ENCODE assay signal across 12 cellular contexts in the genomic region with DNA sequence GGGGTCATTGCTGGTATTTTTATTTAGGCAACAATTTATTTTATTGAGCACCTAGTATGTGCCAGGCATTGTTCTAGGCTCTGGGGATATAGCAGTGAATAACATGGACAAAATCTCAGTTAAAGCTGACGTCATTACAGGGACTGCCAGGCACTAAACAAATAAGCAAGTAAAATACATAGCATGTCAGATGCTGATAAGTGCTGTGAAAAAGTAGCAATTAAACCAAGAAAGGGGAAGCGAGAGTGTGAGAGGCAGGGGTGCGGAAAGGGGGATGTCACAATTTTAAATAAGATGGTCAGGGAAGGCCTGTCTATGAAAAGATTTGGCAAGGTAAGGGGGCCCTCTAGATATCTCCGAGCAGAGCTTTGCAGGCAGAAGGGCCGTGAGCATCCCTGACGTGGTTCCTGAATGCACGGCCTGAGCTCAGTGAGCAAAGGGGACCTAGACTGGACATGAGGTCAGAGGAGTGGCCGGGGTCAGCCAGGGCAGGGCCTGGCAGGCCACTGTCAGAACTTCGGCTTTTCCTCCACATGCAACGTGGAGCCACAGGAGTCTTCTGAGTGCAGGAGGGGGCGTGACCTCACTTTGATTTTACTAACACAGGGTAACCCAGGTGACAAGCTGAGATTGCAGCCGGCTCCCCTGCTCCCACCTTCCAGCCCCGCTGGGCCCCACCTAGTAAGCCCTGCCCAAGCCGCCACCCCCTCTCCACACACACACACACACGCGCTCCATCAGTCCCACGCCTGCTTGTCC. TPM values are rescaled to one million over a fixed set of nuclear protein-coding genes. Genes with fewer than 3 reads are reported as not detected.
DNase-seq lines count a peak whose midpoint lies in the region; ATAC-seq and TF ChIP-seq lines count a peak whose summit lies in the region.
"Had no signal": no experiment of that assay in that cellular context is flagged by ENCODE, and none has a peak within 500 bp of the region (broad histone marks: within the 10 kb centered on the region; RNA-seq: fewer than 3 reads in every experiment).

No MANE protein-coding gene starts in this region.

- H4K20me1 ChIP-seq in GM23248 (ENCODE audit: insufficient read depth) = no peaks in the 10 kb centered on the region

- no peak overlapping the region for H3K4me3 ChIP-seq in GM06990 (replicated peaks; ENCODE audit: low read depth, low read length)
- H3K4me3 ChIP-seq in GM23248 = no peak overlapping the region
- H3K4me3 ChIP-seq: lung, sigmoid colon had no signal

- no peaks in the 10 kb centered on the region for H3K9me2 ChIP-seq in GM23248 (ENCODE audit: insufficient read depth)

- H3K79me2 ChIP-seq in GM23248 (ENCODE audit: insufficient read depth) = no peaks in the 10 kb centered on the region

- TF ChIP-seq CTCF in GM06990 (IDR thresholded peaks at IDR 0.05; ENCODE audit: insufficient read depth, low read length, poor library complexity, severe bottlenecking) = no peak
- TF ChIP-seq CTCF in activated B cell treated with CpG ODN at 0.5 μM for 24 hours (IDR thresholded peaks at IDR 0.05) = no peak

- CTCF ChIA-PET in activated B cell treated with CpG ODN at 0.5 μM for 24 hours (lab: Charles Lee) = interaction anchor here (0.9 to 4.5 kb wide), 7 partner anchors 12 to 94 kb away, joined by 3 to 36 read pairs (median 8); no protein-coding TSS in a partner anchor
- CTCF ChIA-PET in activated naive CD4-positive, alpha-beta T cell treated with anti-CD3 and anti-CD28 coated beads for 36 hours (lab: Charles Lee) = interaction anchor here (0.7 to 1.0 kb wide), 2 partner anchors 10 to 94 kb away, joined by 3 read pairs; no protein-coding TSS in a partner anchor

- peaks cover 11% of the 10 kb centered on the region for H3K27me3 Mint-ChIP-seq in activated B cell treated with CpG ODN at 0.5 μM for 24 hours
- H3K27me3 Mint-ChIP-seq in activated naive CD4-positive, alpha-beta T cell treated with anti-CD3 and anti-CD28 coated beads for 36 hours (ENCODE audit: low read depth) = peaks cover 27% of the 10 kb centered on the region

- peak; percentile 74 for DNase-seq in GM06990 (ENCODE audit: extremely low read depth, insufficient read length)
- DNase-seq in activated B cell treated with CpG ODN at 0.5 μM for 24 hours = peak; percentile 58
- no peak for DNase-seq in activated naive CD4-positive, alpha-beta T cell treated with Interleukin-2 at 50 U/mL for 16 hours
- DNase-seq in activated naive CD4-positive, alpha-beta T cell treated with anti-CD3 and anti-CD28 coated beads for 36 hours = no peak
- DNase-seq in LoVo (ENCODE audit: low spot score) = no peak
- no peak for DNase-seq in GM23248
- DNase-seq: NCI-H446, sigmoid colon, T-helper 2 cell had no signal

- no peaks in the 10 kb centered on the region for H3K27me3 ChIP-seq in GM06990 (replicated peaks; ENCODE audit: control insufficient read depth, insufficient read depth, low read length)
- no peaks in the 10 kb centered on the region for H3K27me3 ChIP-seq in GM23248 (replicated peaks; ENCODE audit: insufficient read depth)

- H3K4me3 Mint-ChIP-seq in activated B cell treated with CpG ODN at 0.5 μM for 24 hours = peak overlapping the region; percentile 59
- H3K4me3 Mint-ChIP-seq in activated naive CD4-positive, alpha-beta T cell treated with anti-CD3 and anti-CD28 coated beads for 36 hours = no peak overlapping the region

- ATAC-seq in GM21423 (IDR thresholded peaks at IDR 0.05; ENCODE audit: unreplicated experiment) (peak; percentile 61), HG03442 (IDR thresholded peaks at IDR 0.05; ENCODE audit: unreplicated experiment) (peak; percentile 37), activated B cell treated with CpG ODN at 0.5 μM for 24 hours (ENCODE audit: low read depth) (peak; percentile 76)

- no peak overlapping the region for H2AFZ ChIP-seq in GM23248

- H3K27ac Mint-ChIP-seq in activated B cell treated with CpG ODN at 0.5 μM for 24 hours = peak overlapping the region; percentile 79
- H3K27ac Mint-ChIP-seq in activated naive CD4-positive, alpha-beta T cell treated with anti-CD3 and anti-CD28 coated beads for 36 hours = no peak overlapping the region

- H3K4me2 ChIP-seq in GM23248 (ENCODE audit: unreplicated experiment) = no peak overlapping the region

- no peaks in the 10 kb centered on the region for H3K36me3 ChIP-seq in GM06990 (ENCODE audit: control insufficient read depth, insufficient read depth, low read length)
- H3K36me3 ChIP-seq in GM23248 (ENCODE audit: low read depth) = no peaks in the 10 kb centered on the region
- H3K36me3 ChIP-seq: sigmoid colon had no signal

- H3K27ac ChIP-seq in GM23248 = no peak overlapping the region
- H3K27ac ChIP-seq: sigmoid colon had no signal

- in situ Hi-C loops in GM23248 (cut with MboI) = no loop called here

- WGBS in GM23248 (ENCODE audit: low coverage in 1 of 2, low lambda C conversion rate in 2 of 2, missing lambda C conversion rate in 2 of 2), 2 experiments = 62 to 70% methylated on average over 12 to 17 of the region's 17 CpGs

- H3K9me3 Mint-ChIP-seq in activated B cell treated with CpG ODN at 0.5 μM for 24 hours = no peaks in the 10 kb centered on the region
- H3K9me3 Mint-ChIP-seq in activated naive CD4-positive, alpha-beta T cell treated with anti-CD3 and anti-CD28 coated beads for 36 hours = no peaks in the 10 kb centered on the region

- intact Hi-C loops in activated B cell treated with CpG ODN at 0.5 μM for 24 hours (cut with micrococcal nuclease) = loop anchor here (1.0 to 10.0 kb wide), 8 partner anchors 21 to 434 kb away; no protein-coding TSS in a partner anchor
- intact Hi-C loops in activated naive CD4-positive, alpha-beta T cell treated with anti-CD3 and anti-CD28 coated beads for 36 hours (cut with micrococcal nuclease) = no loop called here

- no peaks in the 10 kb centered on the region for H3K36me3 Mint-ChIP-seq in activated B cell treated with CpG ODN at 0.5 μM for 24 hours (ENCODE audit: low read depth)
- no peaks in the 10 kb centered on the region for H3K36me3 Mint-ChIP-seq in activated naive CD4-positive, alpha-beta T cell treated with anti-CD3 and anti-CD28 coated beads for 36 hours (ENCODE audit: low read depth)

- H3F3A ChIP-seq in GM23248 (ENCODE audit: insufficient read depth) = no peaks in the 10 kb centered on the region

- H3K9ac ChIP-seq in GM23248 = no peak overlapping the region

- peaks cover 9% of the 10 kb centered on the region for H3K4me1 ChIP-seq in GM23248 (ENCODE audit: insufficient read depth)
- H3K4me1 ChIP-seq: sigmoid colon had no signal

- POLR2A ChIA-PET in activated B cell treated with CpG ODN at 0.5 μM for 24 hours (lab: Charles Lee) = interaction anchor here (0.6 to 2.9 kb wide), 15 partner anchors 9 to 1224 kb away, joined by 3 to 28 read pairs (median 3); a partner anchor contains a TSS

- peaks cover 62% of the 10 kb centered on the region for H3K4me1 Mint-ChIP-seq in activated B cell treated with CpG ODN at 0.5 μM for 24 hours
- no peaks in the 10 kb centered on the region for H3K4me1 Mint-ChIP-seq in activated naive CD4-positive, alpha-beta T cell treated with anti-CD3 and anti-CD28 coated beads for 36 hours (ENCODE audit: low read depth)

- no peaks in the 10 kb centered on the region for H3K9me3 ChIP-seq in GM23248 (ENCODE audit: low read depth)
- H3K9me3 ChIP-seq: sigmoid colon had no signal

RNA-seq across cellular contexts. Expression of a gene that starts 24.2 kb away (rescaled TPM):
- 10.1 and 10.2 TPM in 2 replicates for total RNA-seq in activated B cell treated with CpG ODN at 0.5 μM for 24 hours
- under 1 TPM; 0.10 to 0.12 TPM for total RNA-seq in activated naive CD4-positive, alpha-beta T cell treated with anti-CD3 and anti-CD28 coated beads for 36 hours
- 73.5 and 93.3 TPM in 2 replicates for total RNA-seq in GM23248 (2014; rRNA removed; shearing (Covaris generic))
- 101 and 102 TPM in 2 replicates for polyA plus RNA-seq in GM23248 (2016; fragmentation: Nextera tagmentation; extraction: Ambion mirVana)

Comparison
In these comparisons a context has a peak if more than half of its experiments do, and no peak if none do; other contexts are left out.
1. DNase-seq: peak in GM06990 (single experiment) and activated B cell treated with CpG ODN at 0.5 μM for 24 hours (single experiment); none in activated naive CD4-positive, alpha-beta T cell treated with Interleukin-2 at 50 U/mL for 16 hours (single experiment), activated naive CD4-positive, alpha-beta T cell treated with anti-CD3 and anti-CD28 coated beads for 36 hours (single experiment), LoVo (single experiment) and GM23248 (single experiment).
2. Peak in every context shown above with its lines, with median percentiles within 50 percentile points of each other: ATAC-seq.